In the genomic region with DNA sequence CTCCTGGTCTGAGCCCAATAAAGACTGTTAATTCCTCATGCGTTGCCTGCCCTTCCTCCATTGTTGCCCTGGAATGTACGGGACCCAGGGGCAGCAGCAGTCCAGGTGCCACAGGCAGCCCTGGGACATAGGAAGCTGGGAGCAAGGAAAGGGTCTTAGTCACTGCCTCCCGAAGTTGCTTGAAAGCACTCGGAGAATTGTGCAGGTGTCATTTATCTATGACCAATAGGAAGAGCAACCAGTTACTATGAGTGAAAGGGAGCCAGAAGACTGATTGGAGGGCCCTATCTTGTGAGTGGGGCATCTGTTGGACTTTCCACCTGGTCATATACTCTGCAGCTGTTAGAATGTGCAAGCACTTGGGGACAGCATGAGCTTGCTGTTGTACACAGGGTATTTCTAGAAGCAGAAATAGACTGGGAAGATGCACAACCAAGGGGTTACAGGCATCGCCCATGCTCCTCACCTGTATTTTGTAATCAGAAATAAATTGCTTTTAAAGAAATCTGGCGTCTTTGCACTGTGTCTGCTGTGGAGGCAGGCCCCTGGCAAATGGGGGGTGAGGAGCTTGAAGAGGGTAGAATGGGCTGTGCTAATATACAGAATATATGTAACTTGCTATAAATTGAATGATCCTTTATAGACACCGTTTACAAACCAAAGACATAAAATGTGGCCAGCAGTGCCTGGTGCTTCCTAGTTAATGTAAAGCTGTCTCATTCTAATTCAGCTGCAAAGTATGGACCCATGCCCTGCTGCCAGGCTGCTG, we compare ENCODE assay signal across 9 cellular contexts. TPM values are rescaled to one million over a fixed set of nuclear protein-coding genes. Genes with fewer than 3 reads are reported as not detected.
DNase-seq lines count a peak whose midpoint lies in the region; ATAC-seq and TF ChIP-seq lines count a peak whose summit lies in the region.
"Had no signal": no experiment of that assay in that cellular context is flagged by ENCODE, and none has a peak within 500 bp of the region (broad histone marks: within the 10 kb centered on the region; RNA-seq: fewer than 3 reads in every experiment).

No MANE protein-coding gene starts in this region.

- TF ChIP-seq CTCF in OCI-LY3 (IDR thresholded peaks at IDR 0.05; ENCODE audit: low read depth, low read length) (no peak), mammary epithelial cell (conservative IDR thresholded peaks at IDR 0.05 in 1 of 2, IDR thresholded peaks at IDR 0.05 in 1 of 2; ENCODE audit: extremely low read depth in 1 of 2, insufficient read depth in 1 of 2, low read depth in 1 of 2, low read length in 2 of 2) (no peak)

- H3K36me3 Mint-ChIP-seq in activated naive CD4-positive, alpha-beta T cell treated with anti-CD3 and anti-CD28 coated beads, Interleukin-2, amount 50 U/mL, for 24 hours = peaks cover 44% of the 10 kb centered on the region
- peaks cover 93% of the 10 kb centered on the region for H3K36me3 Mint-ChIP-seq in stimulated activated effector memory CD8-positive, alpha-beta T cell treated with anti-CD3 and anti-CD28 coated beads, Interleukin-12 subunit alpha, Interleukin-12 subunit beta, amount 100 ng/mL, for 72 hours

- no peak for DNase-seq in activated naive CD4-positive, alpha-beta T cell treated with anti-CD3 and anti-CD28 coated beads, Interleukin-2, amount 50 U/mL, for 16 hours
- DNase-seq in mammary epithelial cell (no peak), NCI-H1105 treated with DMSO at 0.1 percent for 48 hours (lab: John Stamatoyannopoulos, UW) (no peak), germinal center (ENCODE audit: low spot score) (no peak)
- DNase-seq in stimulated activated effector memory CD8-positive, alpha-beta T cell treated with anti-CD3 and anti-CD28 coated beads, Interleukin-12 subunit alpha, Interleukin-12 subunit beta, amount 100 ng/mL, for 72 hours (ENCODE audit: low spot score in 2 of 2) = peak in 1 of 2 donors; percentile 52

- no peak for ATAC-seq in stimulated activated effector memory CD8-positive, alpha-beta T cell treated with anti-CD3 and anti-CD28 coated beads, Interleukin-12 subunit alpha, Interleukin-12 subunit beta, amount 100 ng/mL, for 72 hours
- ATAC-seq in activated CD4-positive, CD25-positive, alpha-beta regulatory T cell treated with anti-CD3 and anti-CD28 coated beads, Interleukin-2, amount 50 U/mL, for 24 hours = no peak
- ATAC-seq: GM12878 had no signal

- no peaks in the 10 kb centered on the region for H3K9me3 Mint-ChIP-seq in activated naive CD4-positive, alpha-beta T cell treated with anti-CD3 and anti-CD28 coated beads, Interleukin-2, amount 50 U/mL, for 24 hours
- H3K9me3 Mint-ChIP-seq in stimulated activated effector memory CD8-positive, alpha-beta T cell treated with anti-CD3 and anti-CD28 coated beads, Interleukin-12 subunit alpha, Interleukin-12 subunit beta, amount 100 ng/mL, for 72 hours = no peaks in the 10 kb centered on the region

- H3K4me1 Mint-ChIP-seq in activated naive CD4-positive, alpha-beta T cell treated with anti-CD3 and anti-CD28 coated beads, Interleukin-2, amount 50 U/mL, for 24 hours = peaks cover 37% of the 10 kb centered on the region
- H3K4me1 Mint-ChIP-seq in stimulated activated effector memory CD8-positive, alpha-beta T cell treated with anti-CD3 and anti-CD28 coated beads, Interleukin-12 subunit alpha, Interleukin-12 subunit beta, amount 100 ng/mL, for 72 hours = peaks cover 72% of the 10 kb centered on the region

- in situ Hi-C loops in mammary epithelial cell (cut with MboI; ENCODE audit: low sequenced_read_pairs in 2 of 2) = no loop called here

- H3K4me3 ChIP-seq in OCI-LY3 (ENCODE audit: low read length) (no peak overlapping the region), mammary epithelial cell (replicated peaks in 1 of 3; ENCODE audit: insufficient read depth in 1 of 3, low read depth in 2 of 3, low read length in 3 of 3) (no peak overlapping the region)

- H3K4me2 ChIP-seq in OCI-LY3 (ENCODE audit: low read length) = no peak overlapping the region
- no peak overlapping the region for H3K4me2 ChIP-seq in mammary epithelial cell (ENCODE audit: insufficient read depth, low read depth, low read length)

- WGBS in mammary epithelial cell (ENCODE audit: low coverage, missing lambda C conversion rate) = 35% methylated on average over 7 of the region's 7 CpGs

- H3K27ac ChIP-seq in OCI-LY3 (ENCODE audit: low read length) = peak overlapping the region; percentile 39
- no peak overlapping the region for H3K27ac ChIP-seq in mammary epithelial cell (ENCODE audit: insufficient read depth, low read depth, low read length)

- intact Hi-C loops in mammary epithelial cell (cut with micrococcal nuclease) = no loop called here

- no peak overlapping the region for H2AFZ ChIP-seq in OCI-LY3 (ENCODE audit: low read depth, low read length)
- H2AFZ ChIP-seq in mammary epithelial cell (ENCODE audit: low read depth, low read length) = no peak overlapping the region

- H3K9ac ChIP-seq in OCI-LY3 (ENCODE audit: low read length) (no peak overlapping the region), mammary epithelial cell (ENCODE audit: insufficient read depth, low read length) (no peak overlapping the region)

- BruUV-seq in mammary epithelial cell (replicated peaks; lab: Mats Ljungman, UMichigan) = TSS peak; percentile 1

- peaks cover 50% of the 10 kb centered on the region for H3K79me2 ChIP-seq in OCI-LY3 (ENCODE audit: low read length)
- H3K79me2 ChIP-seq in mammary epithelial cell (ENCODE audit: insufficient read depth, low read length) = peaks cover 49% of the 10 kb centered on the region

- H4K20me1 ChIP-seq in OCI-LY3 (ENCODE audit: insufficient read depth, low read length) (peaks cover 34% of the 10 kb centered on the region), mammary epithelial cell (ENCODE audit: insufficient read depth, low read length) (peaks cover 2% of the 10 kb centered on the region)

- H3K27ac Mint-ChIP-seq in activated naive CD4-positive, alpha-beta T cell treated with anti-CD3 and anti-CD28 coated beads, Interleukin-2, amount 50 U/mL, for 24 hours = peak overlapping the region; percentile 92
- H3K27ac Mint-ChIP-seq in stimulated activated effector memory CD8-positive, alpha-beta T cell treated with anti-CD3 and anti-CD28 coated beads, Interleukin-12 subunit alpha, Interleukin-12 subunit beta, amount 100 ng/mL, for 72 hours = peak overlapping the region; percentile 100

- dilution Hi-C loops in mammary epithelial cell (cut with HindIII; ENCODE audit: low sequenced_read_pairs) = no loop called here

- H3K9me3 ChIP-seq in OCI-LY3 (ENCODE audit: insufficient read depth, low read length) = no peaks in the 10 kb centered on the region
- no peaks in the 10 kb centered on the region for H3K9me3 ChIP-seq in mammary epithelial cell (replicated peaks; ENCODE audit: insufficient read depth, low read length)

- H3K27me3 ChIP-seq in OCI-LY3 (ENCODE audit: low read depth, low read length) = no peaks in the 10 kb centered on the region
- H3K27me3 ChIP-seq in mammary epithelial cell (ENCODE audit: insufficient read depth, low read length) = no peaks in the 10 kb centered on the region

- H3K36me3 ChIP-seq in OCI-LY3 (replicated peaks; ENCODE audit: low read depth, low read length) (peaks cover 60% of the 10 kb centered on the region), mammary epithelial cell (ENCODE audit: insufficient read depth, low read length) (peaks cover 30% of the 10 kb centered on the region)

- CTCF ChIA-PET in mammary epithelial cell (lab: Charles Lee; ENCODE audit: low non-redundant PET) = no interaction called here

- H3K4me1 ChIP-seq in OCI-LY3 (ENCODE audit: low read length) = peaks cover 21% of the 10 kb centered on the region
- H3K4me1 ChIP-seq in mammary epithelial cell (ENCODE audit: insufficient read depth, low read length) = peaks cover 11% of the 10 kb centered on the region

- H3K4me3 Mint-ChIP-seq in activated naive CD4-positive, alpha-beta T cell treated with anti-CD3 and anti-CD28 coated beads, Interleukin-2, amount 50 U/mL, for 24 hours = peak overlapping the region; percentile 65
- peak overlapping the region; percentile 93 for H3K4me3 Mint-ChIP-seq in stimulated activated effector memory CD8-positive, alpha-beta T cell treated with anti-CD3 and anti-CD28 coated beads, Interleukin-12 subunit alpha, Interleukin-12 subunit beta, amount 100 ng/mL, for 72 hours

- H3K27me3 Mint-ChIP-seq in activated naive CD4-positive, alpha-beta T cell treated with anti-CD3 and anti-CD28 coated beads, Interleukin-2, amount 50 U/mL, for 24 hours = no peaks in the 10 kb centered on the region

RNA-seq across cellular contexts. Expression of a gene that starts 4.2 kb away (rescaled TPM):
- 1,000 to 10,000 TPM; 1,466 to 1,899 TPM for total RNA-seq in mammary epithelial cell
- 3,256 TPM for polyA plus RNA-seq in mammary epithelial cell
- polyA minus RNA-seq in mammary epithelial cell = 1,430 TPM

RNA-seq across cellular contexts. Expression of a gene that starts 4.6 kb away (rescaled TPM):
- 1,000 to 10,000 TPM; 1,880 to 1,955 TPM for total RNA-seq in mammary epithelial cell
- polyA plus RNA-seq in mammary epithelial cell = 2,187 TPM
- 2,358 TPM for polyA minus RNA-seq in mammary epithelial cell

RNA-seq across cellular contexts. Expression of a gene that starts 18.0 kb away (rescaled TPM):
- total RNA-seq in mammary epithelial cell = 1 to 10 TPM in 1 of 2 donors, under 1 TPM in 1; 0.50 to 4.2 TPM
- 1.7 TPM for polyA plus RNA-seq in mammary epithelial cell
- polyA minus RNA-seq in mammary epithelial cell = not detected

RNA-seq across cellular contexts. Expression of a gene that starts 20.5 kb away (rescaled TPM):
- total RNA-seq in mammary epithelial cell = 10 to 100 TPM in 1 of 2 donors, 1 to 10 TPM in 1; 2.8 to 19.5 TPM
- polyA plus RNA-seq in mammary epithelial cell = 2.5 TPM
- not detected for polyA minus RNA-seq in mammary epithelial cell

RNA-seq across cellular contexts. Expression of a gene that starts 35.8 kb away (rescaled TPM):
- total RNA-seq in mammary epithelial cell = under 1 TPM; 0.49 to 0.50 TPM
- 0.05 TPM for polyA plus RNA-seq in mammary epithelial cell
- polyA minus RNA-seq in mammary epithelial cell = not detected
